In the genomic region with DNA sequence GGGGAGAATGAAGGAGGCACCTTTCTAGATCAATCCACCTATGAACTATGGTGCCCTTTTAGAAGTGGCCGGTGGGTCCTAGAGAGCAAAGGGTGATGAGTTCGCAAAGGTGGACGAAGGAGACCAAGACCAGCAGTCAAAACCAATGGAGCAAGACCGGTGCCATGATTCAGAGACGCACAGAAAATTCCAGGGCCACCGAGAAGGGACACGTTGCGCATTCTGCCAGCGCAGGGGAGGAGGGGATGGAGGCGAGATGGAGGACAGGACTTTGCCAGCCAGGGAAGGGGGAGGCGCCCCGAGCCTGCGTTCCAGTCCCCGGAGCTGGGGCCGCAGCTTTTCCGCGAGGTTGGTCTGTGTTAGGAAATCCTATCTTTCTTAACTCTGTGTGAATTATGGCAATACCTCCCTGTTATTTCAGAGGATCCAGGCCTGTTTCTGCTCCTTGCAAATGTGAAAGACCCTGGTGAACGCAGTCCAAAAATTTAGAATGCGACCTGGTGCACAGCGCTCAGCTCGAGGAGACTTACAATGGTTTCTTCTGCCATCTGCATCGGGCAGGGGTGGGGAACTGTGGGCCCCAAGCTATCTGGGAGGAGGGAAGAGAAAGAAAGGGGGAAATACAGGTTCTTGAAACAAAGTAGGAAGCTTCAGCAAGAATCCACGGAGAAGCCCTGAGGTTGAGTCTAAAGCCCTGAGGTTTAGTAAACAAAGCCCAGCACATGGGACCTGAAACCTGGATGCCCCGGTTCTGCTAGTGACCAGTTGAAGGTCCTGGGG, we compare ENCODE assay signal across 1 cellular context.
TF ChIP-seq lines count a peak whose summit lies in the region.

No MANE protein-coding gene starts in this region.

TF ChIP-seq in HepG2, 621 proteins besides CTCF, POLR2A, EP300 and RAD21 (continues in another document):
- TF ChIP-seq, protein P1, sequence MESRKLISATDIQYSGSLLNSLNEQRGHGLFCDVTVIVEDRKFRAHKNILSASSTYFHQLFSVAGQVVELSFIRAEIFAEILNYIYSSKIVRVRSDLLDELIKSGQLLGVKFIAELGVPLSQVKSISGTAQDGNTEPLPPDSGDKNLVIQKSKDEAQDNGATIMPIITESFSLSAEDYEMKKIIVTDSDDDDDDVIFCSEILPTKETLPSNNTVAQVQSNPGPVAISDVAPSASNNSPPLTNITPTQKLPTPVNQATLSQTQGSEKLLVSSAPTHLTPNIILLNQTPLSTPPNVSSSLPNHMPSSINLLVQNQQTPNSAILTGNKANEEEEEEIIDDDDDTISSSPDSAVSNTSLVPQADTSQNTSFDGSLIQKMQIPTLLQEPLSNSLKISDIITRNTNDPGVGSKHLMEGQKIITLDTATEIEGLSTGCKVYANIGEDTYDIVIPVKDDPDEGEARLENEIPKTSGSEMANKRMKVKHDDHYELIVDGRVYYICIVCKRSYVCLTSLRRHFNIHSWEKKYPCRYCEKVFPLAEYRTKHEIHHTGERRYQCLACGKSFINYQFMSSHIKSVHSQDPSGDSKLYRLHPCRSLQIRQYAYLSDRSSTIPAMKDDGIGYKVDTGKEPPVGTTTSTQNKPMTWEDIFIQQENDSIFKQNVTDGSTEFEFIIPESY (CRISPR knock-in tag; IDR thresholded peaks at IDR 0.05) = peak; percentile 70; the same call in 1 of the 2 replicates
- TF ChIP-seq ZFP37 (CRISPR knock-in tag; IDR thresholded peaks at IDR 0.05; ENCODE audit: borderline replicate concordance) (no peak), CREM (IDR thresholded peaks at IDR 0.05) (no peak), CREM (CRISPR knock-in tag; IDR thresholded peaks at IDR 0.05) (no peak), PLSCR1 (CRISPR knock-in tag; IDR thresholded peaks at IDR 0.05; ENCODE audit: borderline replicate concordance) (no peak), HMGXB3 (CRISPR knock-in tag; IDR thresholded peaks at IDR 0.05; ENCODE audit: borderline replicate concordance) (no peak), ZNF644 (CRISPR knock-in tag; IDR thresholded peaks at IDR 0.05; ENCODE audit: low read depth) (no peak), ZFP82 (CRISPR knock-in tag; IDR thresholded peaks at IDR 0.05; ENCODE audit: borderline replicate concordance) (no peak), ATF7-NPFF (CRISPR knock-in tag; IDR thresholded peaks at IDR 0.05; ENCODE audit: low read depth) (no peak), ZNF75D (CRISPR knock-in tag; IDR thresholded peaks at IDR 0.05; ENCODE audit: borderline replicate concordance) (no peak), STAG1 (CRISPR knock-in tag; IDR thresholded peaks at IDR 0.05) (no peak), SNAPC4 (CRISPR knock-in tag; IDR thresholded peaks at IDR 0.05) (no peak), HOXA3 (CRISPR knock-in tag; IDR thresholded peaks at IDR 0.05) (0 out of 2 replicates have a peak, but pooled peaks have one; percentile 4), ARID2 (CRISPR knock-in tag; IDR thresholded peaks at IDR 0.05; ENCODE audit: borderline replicate concordance) (no peak), NFKB2 (CRISPR knock-in tag; IDR thresholded peaks at IDR 0.05; ENCODE audit: borderline replicate concordance) (no peak), MTA3 (CRISPR knock-in tag; IDR thresholded peaks at IDR 0.05) (no peak), ZBTB25 (CRISPR knock-in tag; IDR thresholded peaks at IDR 0.05) (no peak), ZFP36L1 (CRISPR knock-in tag; IDR thresholded peaks at IDR 0.05) (no peak), ZNF780A (CRISPR knock-in tag; IDR thresholded peaks at IDR 0.05) (no peak), FOXK2 (IDR thresholded peaks at IDR 0.05) (no peak), ZNF674 (CRISPR knock-in tag; IDR thresholded peaks at IDR 0.05; ENCODE audit: low read depth) (no peak), ZNF710 (CRISPR knock-in tag; IDR thresholded peaks at IDR 0.05; ENCODE audit: borderline replicate concordance) (no peak), ZBTB38 (CRISPR knock-in tag; IDR thresholded peaks at IDR 0.05) (peak; percentile 25; the same call in 1 of the 2 replicates), NCOA5 (CRISPR knock-in tag; IDR thresholded peaks at IDR 0.05) (no peak), ZSCAN25 (CRISPR knock-in tag; IDR thresholded peaks at IDR 0.05) (no peak), TERF1 (CRISPR knock-in tag; IDR thresholded peaks at IDR 0.05) (no peak), MLLT10 (CRISPR knock-in tag; IDR thresholded peaks at IDR 0.05) (no peak), ZC3H13 (CRISPR knock-in tag; IDR thresholded peaks at IDR 0.05) (no peak)
- TF ChIP-seq, protein P2, sequence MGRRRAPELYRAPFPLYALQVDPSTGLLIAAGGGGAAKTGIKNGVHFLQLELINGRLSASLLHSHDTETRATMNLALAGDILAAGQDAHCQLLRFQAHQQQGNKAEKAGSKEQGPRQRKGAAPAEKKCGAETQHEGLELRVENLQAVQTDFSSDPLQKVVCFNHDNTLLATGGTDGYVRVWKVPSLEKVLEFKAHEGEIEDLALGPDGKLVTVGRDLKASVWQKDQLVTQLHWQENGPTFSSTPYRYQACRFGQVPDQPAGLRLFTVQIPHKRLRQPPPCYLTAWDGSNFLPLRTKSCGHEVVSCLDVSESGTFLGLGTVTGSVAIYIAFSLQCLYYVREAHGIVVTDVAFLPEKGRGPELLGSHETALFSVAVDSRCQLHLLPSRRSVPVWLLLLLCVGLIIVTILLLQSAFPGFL (CRISPR knock-in tag; IDR thresholded peaks at IDR 0.05) = no peak
- TF ChIP-seq, protein P3, sequence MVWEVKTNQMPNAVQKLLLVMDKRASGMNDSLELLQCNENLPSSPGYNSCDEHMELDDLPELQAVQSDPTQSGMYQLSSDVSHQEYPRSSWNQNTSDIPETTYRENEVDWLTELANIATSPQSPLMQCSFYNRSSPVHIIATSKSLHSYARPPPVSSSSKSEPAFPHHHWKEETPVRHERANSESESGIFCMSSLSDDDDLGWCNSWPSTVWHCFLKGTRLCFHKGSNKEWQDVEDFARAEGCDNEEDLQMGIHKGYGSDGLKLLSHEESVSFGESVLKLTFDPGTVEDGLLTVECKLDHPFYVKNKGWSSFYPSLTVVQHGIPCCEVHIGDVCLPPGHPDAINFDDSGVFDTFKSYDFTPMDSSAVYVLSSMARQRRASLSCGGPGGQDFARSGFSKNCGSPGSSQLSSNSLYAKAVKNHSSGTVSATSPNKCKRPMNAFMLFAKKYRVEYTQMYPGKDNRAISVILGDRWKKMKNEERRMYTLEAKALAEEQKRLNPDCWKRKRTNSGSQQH (CRISPR knock-in tag; IDR thresholded peaks at IDR 0.05; ENCODE audit: low read depth) = no peak
- TF ChIP-seq, protein P4, sequence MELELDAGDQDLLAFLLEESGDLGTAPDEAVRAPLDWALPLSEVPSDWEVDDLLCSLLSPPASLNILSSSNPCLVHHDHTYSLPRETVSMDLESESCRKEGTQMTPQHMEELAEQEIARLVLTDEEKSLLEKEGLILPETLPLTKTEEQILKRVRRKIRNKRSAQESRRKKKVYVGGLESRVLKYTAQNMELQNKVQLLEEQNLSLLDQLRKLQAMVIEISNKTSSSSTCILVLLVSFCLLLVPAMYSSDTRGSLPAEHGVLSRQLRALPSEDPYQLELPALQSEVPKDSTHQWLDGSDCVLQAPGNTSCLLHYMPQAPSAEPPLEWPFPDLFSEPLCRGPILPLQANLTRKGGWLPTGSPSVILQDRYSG (CRISPR knock-in tag; IDR thresholded peaks at IDR 0.05) = no peak
- TF ChIP-seq, protein P5, sequence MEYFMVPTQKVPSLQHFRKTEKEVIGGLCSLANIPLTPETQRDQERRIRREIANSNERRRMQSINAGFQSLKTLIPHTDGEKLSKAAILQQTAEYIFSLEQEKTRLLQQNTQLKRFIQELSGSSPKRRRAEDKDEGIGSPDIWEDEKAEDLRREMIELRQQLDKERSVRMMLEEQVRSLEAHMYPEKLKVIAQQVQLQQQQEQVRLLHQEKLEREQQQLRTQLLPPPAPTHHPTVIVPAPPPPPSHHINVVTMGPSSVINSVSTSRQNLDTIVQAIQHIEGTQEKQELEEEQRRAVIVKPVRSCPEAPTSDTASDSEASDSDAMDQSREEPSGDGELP (IDR thresholded peaks at IDR 0.05; ENCODE audit: borderline replicate concordance, low read depth) = no peak
